8 cellular contexts compared by ENCODE assay signal in genomic region chr7:101308245-101309085, GRCh38. TPM values are rescaled to one million over a fixed set of nuclear protein-coding genes. Genes with fewer than 3 reads are reported as not detected.
DNase-seq lines count a peak whose midpoint lies in the region; ATAC-seq lines count a peak whose summit lies in the region.

No MANE protein-coding gene starts in this region.

- no peaks in the 10 kb centered on the region for H3K36me3 Mint-ChIP-seq in dendritic cell treated with granulocyte-macrophage colony-stimulating factor and Interleukin-4, amounts not matched to agents 40 ng/mL and 50 ng/mL, for 4 days (ENCODE audit: low read depth)

- no peak overlapping the region for H3K27ac Mint-ChIP-seq in dendritic cell treated with granulocyte-macrophage colony-stimulating factor and Interleukin-4, amounts not matched to agents 40 ng/mL and 50 ng/mL, for 4 days

- no peak for ATAC-seq in HG03520 (IDR thresholded peaks at IDR 0.05; ENCODE audit: unreplicated experiment)

- DNase-seq in activated effector memory CD4-positive, alpha-beta T cell treated with anti-CD3 and anti-CD28 coated beads, Interleukin-2, amount 50 U/mL, for 16 hours = peak; percentile 71
- DNase-seq in activated effector memory CD4-positive, alpha-beta T cell treated with Interleukin-2 at 50 U/mL for 16 hours = no peak
- DNase-seq in SW480 (ENCODE audit: low spot score) = peak; percentile 86
- DNase-seq in mesenchymal stem cell = peak; percentile 51
- peak; percentile 32 to 37 for DNase-seq in stimulated activated CD8-positive, alpha-beta memory T cell treated with anti-CD3 and anti-CD28 coated beads, Interleukin-7, amount 100 ng/mL, for 48 hours (ENCODE audit: extremely low read depth in 1 of 2, low read depth in 1 of 2)
- no peak for DNase-seq in NCI-H1694 (lab: John Stamatoyannopoulos, UW)

- H3K27me3 Mint-ChIP-seq in dendritic cell treated with granulocyte-macrophage colony-stimulating factor and Interleukin-4, amounts not matched to agents 40 ng/mL and 50 ng/mL, for 4 days = peaks cover 64% of the 10 kb centered on the region

- H3K4ac ChIP-seq in mesenchymal stem cell (ENCODE audit: low read depth in 1 of 2, low read length in 2 of 2) = peak overlapping the region in 1 of 2 experiments; percentile 85

- peak overlapping the region; percentile 72 for H3K4me2 ChIP-seq in mesenchymal stem cell (ENCODE audit: low read length, poor library complexity, severe bottlenecking)

- H3K18ac ChIP-seq in mesenchymal stem cell (ENCODE audit: low read depth in 1 of 2, low read length in 2 of 2) = peak overlapping the region in 1 of 2 experiments; percentile 34

- H2BK12ac ChIP-seq in mesenchymal stem cell (ENCODE audit: low read length in 2 of 2) = peak overlapping the region in 1 of 2 experiments; percentile 52

- peak overlapping the region; percentile 66 for H4K91ac ChIP-seq in mesenchymal stem cell (ENCODE audit: low read length)

- H3K23ac ChIP-seq in mesenchymal stem cell (ENCODE audit: low read length in 2 of 2) = peak overlapping the region in 1 of 2 experiments; percentile 96

- peaks cover 28% of the 10 kb centered on the region for H3K9me3 Mint-ChIP-seq in dendritic cell treated with granulocyte-macrophage colony-stimulating factor and Interleukin-4, amounts not matched to agents 40 ng/mL and 50 ng/mL, for 4 days

- H3K27me3 ChIP-seq in mesenchymal stem cell (ENCODE audit: control insufficient read depth in 1 of 2, insufficient read depth in 1 of 2, low read length in 2 of 2) = peaks cover 0 to 41% of the 10 kb centered on the region in 2 experiments

- H3K4me3 ChIP-seq in mesenchymal stem cell (ENCODE audit: insufficient read depth in 1 of 2, low read depth in 1 of 2, low read length in 2 of 2) = peak overlapping the region; percentile 42 to 66

- H3K9ac ChIP-seq in mesenchymal stem cell (ENCODE audit: low read length) = peak overlapping the region; percentile 49

- H3K4me3 Mint-ChIP-seq in dendritic cell treated with granulocyte-macrophage colony-stimulating factor and Interleukin-4, amounts not matched to agents 40 ng/mL and 50 ng/mL, for 4 days = peak overlapping the region; percentile 64

- H3K14ac ChIP-seq in mesenchymal stem cell (ENCODE audit: low read length in 2 of 2) = peak overlapping the region; percentile 22 to 48

- peak overlapping the region; percentile 86 for H2AFZ ChIP-seq in mesenchymal stem cell (ENCODE audit: low read depth, low read length)

- H3K27ac ChIP-seq in mesenchymal stem cell (ENCODE audit: low read length, poor library complexity, severe bottlenecking) = no peak overlapping the region

- peak overlapping the region; percentile 44 for H2BK5ac ChIP-seq in mesenchymal stem cell (ENCODE audit: low read depth, low read length, poor library complexity, severe bottlenecking)

- H3K79me1 ChIP-seq in mesenchymal stem cell (replicated peaks; ENCODE audit: low read length, poor library complexity, severe bottlenecking) = peaks cover 3% of the 10 kb centered on the region

- no peak overlapping the region for H2BK15ac ChIP-seq in mesenchymal stem cell (ENCODE audit: low read depth, poor library complexity, severe bottlenecking)

- peaks cover 13% of the 10 kb centered on the region for H3K4me1 ChIP-seq in mesenchymal stem cell (ENCODE audit: control insufficient read depth, insufficient read depth, low read depth, low read length)

- peaks cover 6% of the 10 kb centered on the region for H3K4me1 Mint-ChIP-seq in dendritic cell treated with granulocyte-macrophage colony-stimulating factor and Interleukin-4, amounts not matched to agents 40 ng/mL and 50 ng/mL, for 4 days (ENCODE audit: low read depth)

- 2% methylated on average over 59 of the region's 62 CpGs for WGBS in mesenchymal stem cell

- peak overlapping the region; percentile 80 for H4K8ac ChIP-seq in mesenchymal stem cell (ENCODE audit: low read length)

- H2AK5ac ChIP-seq in mesenchymal stem cell (ENCODE audit: low read length, severe bottlenecking) = no peak overlapping the region

- no peaks in the 10 kb centered on the region for H3K36me3 ChIP-seq in mesenchymal stem cell (ENCODE audit: control insufficient read depth in 1 of 2, insufficient read depth in 2 of 2, low read depth in 1 of 2, low read length in 2 of 2)

- peaks cover 14% of the 10 kb centered on the region for H3K9me3 ChIP-seq in mesenchymal stem cell (ENCODE audit: control insufficient read depth, low read length)

- intact Hi-C loops in dendritic cell treated with granulocyte-macrophage colony-stimulating factor and Interleukin-4, amounts not matched to agents 40 ng/mL and 50 ng/mL, for 4 days (cut with micrococcal nuclease) = no loop called here

- H2BK120ac ChIP-seq in mesenchymal stem cell (ENCODE audit: low read depth, low read length) = no peak overlapping the region

RNA-seq across cellular contexts. Expression of gene IFT22, which starts 13.1 kb away (rescaled TPM):
- 37.4 TPM for polyA plus RNA-seq in mesenchymal stem cell (2013, experiment 1 of 2)
- polyA plus RNA-seq in mesenchymal stem cell (2013, experiment 2 of 2) = 38.5 TPM

RNA-seq across cellular contexts. Expression of gene COL26A1, which starts 54.2 kb away (rescaled TPM):
- polyA plus RNA-seq in mesenchymal stem cell (2013, experiment 1 of 2) = not detected
- not detected for polyA plus RNA-seq in mesenchymal stem cell (2013, experiment 2 of 2)

Comparison
In these comparisons a context has a peak if more than half of its experiments do, and no peak if none do; other contexts are left out.
1. DNase-seq: peak in activated effector memory CD4-positive, alpha-beta T cell treated with anti-CD3 and anti-CD28 coated beads, Interleukin-2, amount 50 U/mL, for 16 hours (single experiment), SW480 (single experiment), mesenchymal stem cell (single experiment) and stimulated activated CD8-positive, alpha-beta memory T cell treated with anti-CD3 and anti-CD28 coated beads, Interleukin-7, amount 100 ng/mL, for 48 hours (2 of 2); none in activated effector memory CD4-positive, alpha-beta T cell treated with Interleukin-2 at 50 U/mL for 16 hours (single experiment) and NCI-H1694 (single experiment).